In genomic region chrX:6071755-6072154, GRCh38 we compare ENCODE assay signal across 9 cellular contexts.
"Had no signal": no experiment of that assay in that cellular context is flagged by ENCODE, and none has a peak within 500 bp of the region (broad histone marks: within the 10 kb centered on the region; RNA-seq: fewer than 3 reads in every experiment).

No MANE protein-coding gene starts in this region.

- H3K4me3 ChIP-seq: GM23248, K562 had no signal

- DNase-seq: GM23248, GOT3, H9, HCEC 1CT, IMR-90, KG1 had no signal

- H3K27ac ChIP-seq: GM23248 had no signal

- H3K9me3 Mint-ChIP-seq: H9 had no signal

- H2AFZ ChIP-seq: GM23248 had no signal

- ATAC-seq: K562 had no signal

- H3K4me3 Mint-ChIP-seq: H9 had no signal

- FAIRE-seq: H54, HTR-8/SVneo, K562 had no signal

- H3K9ac ChIP-seq: GM23248 had no signal
